In the genomic region with DNA sequence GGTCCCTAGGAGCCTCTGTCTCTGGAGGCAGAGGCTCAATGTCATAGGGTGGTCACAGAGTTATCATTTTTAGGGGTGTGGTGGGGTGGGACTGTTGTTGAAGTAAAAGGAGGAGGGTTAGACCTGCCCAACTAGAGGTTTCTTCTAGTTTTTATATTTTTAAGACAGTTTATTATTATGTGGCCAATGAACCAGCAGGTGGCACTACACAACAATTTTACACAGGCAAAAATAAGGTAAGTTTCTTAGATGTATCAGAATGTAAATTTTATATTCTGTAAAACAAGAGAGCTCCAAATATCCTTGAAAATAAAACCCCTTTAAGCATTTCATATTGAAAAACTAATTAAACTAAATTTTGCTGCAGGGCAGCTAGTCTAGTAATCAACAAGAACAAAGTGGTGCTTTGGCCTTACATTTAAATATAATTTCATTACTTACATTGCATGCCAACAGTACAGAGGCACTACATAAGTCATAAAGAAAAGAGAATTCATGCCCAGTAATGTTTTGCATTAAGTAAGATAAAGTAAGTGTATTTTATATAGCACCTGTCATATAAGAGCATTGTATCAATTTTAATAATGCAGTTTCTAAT, we compare ENCODE assay signal across 8 cellular contexts. TPM values are rescaled to one million over a fixed set of nuclear protein-coding genes. Genes with fewer than 3 reads are reported as not detected.
DNase-seq lines count a peak whose midpoint lies in the region; ATAC-seq and TF ChIP-seq lines count a peak whose summit lies in the region.

No MANE protein-coding gene starts in this region.

- no peaks in the 10 kb centered on the region for H3K9me2 ChIP-seq in Loucy (replicated peaks; ENCODE audit: low read depth, low read length)

- no peak overlapping the region for H3K9ac ChIP-seq in Loucy (ENCODE audit: low read depth, low read length, poor library complexity, severe bottlenecking)

- no peaks in the 10 kb centered on the region for H3F3A ChIP-seq in Loucy (ENCODE audit: low read depth)

- H3K36me3 ChIP-seq in Loucy (ENCODE audit: insufficient read depth, low read length) (no peaks in the 10 kb centered on the region), gastroesophageal sphincter (peaks cover 0 to 50% of the 10 kb centered on the region in 2 donors), sigmoid colon (peaks cover 0 to 32% (median 8%) of the 10 kb centered on the region in 4 donors)

- H3K4me3 ChIP-seq in AG04449 (ENCODE audit: low read depth, low read length) (no peak overlapping the region), Loucy (ENCODE audit: low read length, poor library complexity, severe bottlenecking) (no peak overlapping the region), gastroesophageal sphincter (no peak overlapping the region), sigmoid colon (no peak overlapping the region)

- H3K9me3 ChIP-seq in Loucy (ENCODE audit: insufficient read depth, low read depth, low read length) (no peaks in the 10 kb centered on the region), gastroesophageal sphincter (no peaks in the 10 kb centered on the region), sigmoid colon (no peaks in the 10 kb centered on the region)

- intact Hi-C loops in sigmoid colon (cut with DNase I) = no loop called here

- H3K79me2 ChIP-seq in Loucy (ENCODE audit: insufficient read depth, low read length) = no peaks in the 10 kb centered on the region

- no peak overlapping the region for H3K27ac ChIP-seq in VCaP
- H3K27ac ChIP-seq in gastroesophageal sphincter = no peak overlapping the region
- H3K27ac ChIP-seq in sigmoid colon = no peak overlapping the region

- H3K4me1 ChIP-seq in Loucy (ENCODE audit: insufficient read depth, low read length, poor library complexity, severe bottlenecking) (no peaks in the 10 kb centered on the region), gastroesophageal sphincter (no peaks in the 10 kb centered on the region), sigmoid colon (no peaks in the 10 kb centered on the region)

- DNase-seq in AG04449 (ENCODE audit: low read depth, low spot score) (no peak), EL (peak; percentile 39), sigmoid colon (no peak), omental fat pad (ENCODE audit: low spot score) (no peak)

- H2AFZ ChIP-seq in Loucy (ENCODE audit: low read length) = no peak overlapping the region

- POLR2A ChIA-PET in AG04449 (lab: Yijun Ruan, JAX) = no interaction called here

- TF ChIP-seq CTCF in AG04449 (IDR thresholded peaks at IDR 0.05; ENCODE audit: insufficient read depth, low read length, missing control alignments) = peak; percentile 9
- TF ChIP-seq CTCF in Loucy (conservative IDR thresholded peaks at IDR 0.05; ENCODE audit: low read length) = peak; percentile 73
- TF ChIP-seq CTCF in VCaP (conservative IDR thresholded peaks at IDR 0.05) = peak; percentile 75
- peak; percentile 31 to 58 (median 54) for TF ChIP-seq CTCF in gastroesophageal sphincter (IDR thresholded peaks at IDR 0.05)
- peak; percentile 24 to 56 (median 35) for TF ChIP-seq CTCF in sigmoid colon (IDR thresholded peaks at IDR 0.05)
- TF ChIP-seq CTCF in omental fat pad (IDR thresholded peaks at IDR 0.05) = no peak

- CTCF ChIA-PET in AG04449 (lab: Yijun Ruan, JAX) = interaction anchor here (0.6 to 6.0 kb wide), 19 partner anchors 8 to 1326 kb away, joined by 3 to 58 read pairs (median 4); no protein-coding TSS in a partner anchor

- H4K20me1 ChIP-seq in Loucy (ENCODE audit: insufficient read depth, low read length, poor library complexity, severe bottlenecking) = no peaks in the 10 kb centered on the region

- ATAC-seq in gastroesophageal sphincter (no peak), omental fat pad (ENCODE audit: low FRiP score) (no peak), HG03095 (IDR thresholded peaks at IDR 0.05; ENCODE audit: unreplicated experiment) (no peak)

- H3K27me3 ChIP-seq in Loucy (ENCODE audit: insufficient read depth, low read length, poor library complexity, severe bottlenecking) = no peaks in the 10 kb centered on the region
- H3K27me3 ChIP-seq in gastroesophageal sphincter = no peaks in the 10 kb centered on the region
- no peaks in the 10 kb centered on the region for H3K27me3 ChIP-seq in sigmoid colon

- H3K4me2 ChIP-seq in Loucy (ENCODE audit: low read depth, low read length, poor library complexity, severe bottlenecking) = no peak overlapping the region

- no peak for TF ChIP-seq EP300 in gastroesophageal sphincter (IDR thresholded peaks at IDR 0.05)
- no peak for TF ChIP-seq EP300 in sigmoid colon (IDR thresholded peaks at IDR 0.05)

- TF ChIP-seq POLR2A in gastroesophageal sphincter (IDR thresholded peaks at IDR 0.05) (no peak), sigmoid colon (IDR thresholded peaks at IDR 0.05) (no peak)

RNA-seq across cellular contexts. Expression of a gene that starts 22.2 kb away (rescaled TPM):
- under 1 TPM; 0.13 to 0.57 (median 0.43) TPM for total RNA-seq in gastroesophageal sphincter
- total RNA-seq in sigmoid colon = 1 to 10 TPM in 1 of 4 donors, under 1 TPM in 3; 0.16 to 2.5 (median 0.31) TPM
- polyA plus RNA-seq in sigmoid colon = under 1 TPM in 1 of 3 donors, not detected in 2; 0.03 TPM
- total RNA-seq in omental fat pad = under 1 TPM; 0.19 to 0.79 (median 0.37) TPM

Comparison
In these comparisons a context has a peak if more than half of its experiments do, and no peak if none do; other contexts are left out.
1. CTCF ChIP-seq: peak in AG04449 (single experiment), Loucy (single experiment), VCaP (single experiment), gastroesophageal sphincter (4 of 4) and sigmoid colon (4 of 4); none in omental fat pad (0 of 3).